1 cellular context compared by ENCODE assay signal in genomic region chr1:29271724-29272123, GRCh38.
TF ChIP-seq lines count a peak whose summit lies in the region.

No MANE protein-coding gene starts in this region.

TF ChIP-seq in HepG2, 621 proteins besides CTCF, POLR2A, EP300 and RAD21 (continued from another document and continues in another):
- TF ChIP-seq ZNF407 (CRISPR knock-in tag; IDR thresholded peaks at IDR 0.05; ENCODE audit: not compliant biosample characterization): no peak
- TF ChIP-seq CREB1 (IDR thresholded peaks at IDR 0.05): no peak
- no peak for TF ChIP-seq CREB1 (CRISPR knock-in tag; IDR thresholded peaks at IDR 0.05)
- TF ChIP-seq PLSCR1 (CRISPR knock-in tag; IDR thresholded peaks at IDR 0.05; ENCODE audit: borderline replicate concordance): no peak
- TF ChIP-seq ZNF790 (CRISPR knock-in tag; IDR thresholded peaks at IDR 0.05; ENCODE audit: borderline replicate concordance): no peak
- TF ChIP-seq MAFF (IDR thresholded peaks at IDR 0.05; ENCODE audit: low read depth, low read length): no peak
- no peak for TF ChIP-seq CHD4 (IDR thresholded peaks at IDR 0.05; ENCODE audit: borderline replicate concordance, low read length)
- no peak for TF ChIP-seq ZNF772 (CRISPR knock-in tag; IDR thresholded peaks at IDR 0.05)
- no peak for TF ChIP-seq ARID2 (CRISPR knock-in tag; IDR thresholded peaks at IDR 0.05; ENCODE audit: borderline replicate concordance)
- no peak for TF ChIP-seq SOX13 (IDR thresholded peaks at IDR 0.05)
- TF ChIP-seq SOX13 (CRISPR knock-in tag; conservative IDR thresholded peaks at IDR 0.05 in 1 of 2, IDR thresholded peaks at IDR 0.05 in 1 of 2): peak in 1 of 2 experiments; percentile 65; a peak in 2 of 4 replicates
- no peak for TF ChIP-seq IRF1 (CRISPR knock-in tag; IDR thresholded peaks at IDR 0.05; ENCODE audit: low read depth)
- no peak for TF ChIP-seq ZNF414 (CRISPR knock-in tag; IDR thresholded peaks at IDR 0.05)
- TF ChIP-seq ZNF362 (CRISPR knock-in tag; IDR thresholded peaks at IDR 0.05; ENCODE audit: borderline replicate concordance): no peak
- no peak for TF ChIP-seq CAMTA2 (CRISPR knock-in tag; IDR thresholded peaks at IDR 0.05; ENCODE audit: borderline replicate concordance)
- TF ChIP-seq TBL1XR1 (IDR thresholded peaks at IDR 0.05; ENCODE audit: borderline replicate concordance, low read length, partially characterized antibody): no peak
- TF ChIP-seq HMGXB3 (CRISPR knock-in tag; IDR thresholded peaks at IDR 0.05; ENCODE audit: borderline replicate concordance): no peak
- no peak for TF ChIP-seq KDM5B (CRISPR knock-in tag; IDR thresholded peaks at IDR 0.05; ENCODE audit: borderline replicate concordance)
- no peak for TF ChIP-seq IRF9 (CRISPR knock-in tag; IDR thresholded peaks at IDR 0.05; ENCODE audit: borderline replicate concordance)
- no peak for TF ChIP-seq STAT5B (CRISPR knock-in tag; IDR thresholded peaks at IDR 0.05)
- no peak for TF ChIP-seq AGO2 (optimal IDR thresholded peaks at IDR 0.05; ENCODE audit: low read depth, low read length)
- TF ChIP-seq ZNF383 (CRISPR knock-in tag; IDR thresholded peaks at IDR 0.05; ENCODE audit: borderline replicate concordance): no peak
- TF ChIP-seq TAF15 (IDR thresholded peaks at IDR 0.05; ENCODE audit: low read depth, low read length, poor library complexity, severe bottlenecking): no peak
- no peak for TF ChIP-seq ASH2L (IDR thresholded peaks at IDR 0.05; ENCODE audit: insufficient read length, low read depth, low read length)
- no peak for TF ChIP-seq ZNF446 (CRISPR knock-in tag; IDR thresholded peaks at IDR 0.05)
- TF ChIP-seq IRX3 (CRISPR knock-in tag; IDR thresholded peaks at IDR 0.05; ENCODE audit: borderline replicate concordance, low read depth): no peak
- TF ChIP-seq ZNF367 (CRISPR knock-in tag; IDR thresholded peaks at IDR 0.05; ENCODE audit: borderline replicate concordance): no peak
- TF ChIP-seq ZNF619 (CRISPR knock-in tag; IDR thresholded peaks at IDR 0.05): no peak
- TF ChIP-seq TRIM22 (IDR thresholded peaks at IDR 0.05): no peak
- TF ChIP-seq ZNF740 (CRISPR knock-in tag; IDR thresholded peaks at IDR 0.05): no peak
- no peak for TF ChIP-seq ISL2 (CRISPR knock-in tag; IDR thresholded peaks at IDR 0.05)
- TF ChIP-seq HDAC6 (IDR thresholded peaks at IDR 0.05; ENCODE audit: low read depth, low read length): no peak
- no peak for TF ChIP-seq JUN (CRISPR knock-in tag; IDR thresholded peaks at IDR 0.05)
- 0 out of 2 replicates have a peak, but pooled peaks have one; percentile 19 for TF ChIP-seq HOXA3 (CRISPR knock-in tag; IDR thresholded peaks at IDR 0.05)
